ENCODE assay signal across 8 cellular contexts in genomic region chr14:76720382-76720813, GRCh38. TPM values are rescaled to one million over a fixed set of nuclear protein-coding genes. Genes with fewer than 3 reads are reported as not detected.
DNase-seq lines count a peak whose midpoint lies in the region; ATAC-seq, FAIRE-seq and TF ChIP-seq lines count a peak whose summit lies in the region.

No MANE protein-coding gene starts in this region.

- no peaks in the 10 kb centered on the region for H3K36me3 Mint-ChIP-seq in IgD-negative memory B cell

- H3K27me3 ChIP-seq in foreskin keratinocyte = peaks cover 30% of the 10 kb centered on the region

- H3K9me3 Mint-ChIP-seq in IgD-negative memory B cell = no peaks in the 10 kb centered on the region

- TF ChIP-seq CTCF in foreskin keratinocyte (conservative IDR thresholded peaks at IDR 0.05) (no peak), coronary artery (IDR thresholded peaks at IDR 0.05) (no peak)

- intact Hi-C loops in left colon (cut with DNase I, micrococcal nuclease) = no loop called here

- H3K27ac Mint-ChIP-seq in IgD-negative memory B cell = peak overlapping the region in 2 of 3 donors; percentile 53 to 59

- H3K27ac ChIP-seq in foreskin keratinocyte (no peak overlapping the region), coronary artery (peak overlapping the region in 1 of 2 donors; percentile 61)

- peak; percentile 91 for FAIRE-seq in GM19239 (lab: Jason Lieb, UNC)

- peaks cover 0 to 19% (median 2%) of the 10 kb centered on the region in 3 donors for H3K4me1 Mint-ChIP-seq in IgD-negative memory B cell

- ATAC-seq in left colon (peak; percentile 34), GM21381 (IDR thresholded peaks at IDR 0.05; ENCODE audit: unreplicated experiment) (no peak), foreskin keratinocyte (no peak)

- H3K4me3 ChIP-seq in coronary artery = no peak overlapping the region

- H3K27me3 Mint-ChIP-seq in IgD-negative memory B cell = peaks cover 21% of the 10 kb centered on the region

- H3K4me1 ChIP-seq in foreskin keratinocyte = no peaks in the 10 kb centered on the region

- DNase-seq in AML-193 (lab: John Stamatoyannopoulos, UW) (peak; percentile 42 to 49), GM19239 (ENCODE audit: insufficient read length, low spot score) (peak; percentile 54), amniotic epithelial cell (ENCODE audit: low read depth) (peak; percentile 62), left colon (peak; percentile 38 to 45), foreskin keratinocyte (no peak), coronary artery (ENCODE audit: low spot score) (no peak)

- H3K4me3 Mint-ChIP-seq in IgD-negative memory B cell = peak overlapping the region in 1 of 4 donors; percentile 54

RNA-seq across cellular contexts. Expression of gene VASH1, which starts 40.9 kb away (rescaled TPM):
- polyA plus RNA-seq in IgD-negative memory B cell (0.70 TPM), foreskin keratinocyte (0.18 and 0.39 TPM in 2 replicates)
- total RNA-seq in left colon (1 to 10 TPM; 1.6 to 5.6 TPM), foreskin keratinocyte (0.18 and 0.20 TPM in 2 replicates)

Comparison
In these comparisons a context has a peak if more than half of its experiments do, and no peak if none do; other contexts are left out.
1. DNase-seq: peak in AML-193 (2 of 2), GM19239 (single experiment), amniotic epithelial cell (single experiment) and left colon (2 of 2); none in foreskin keratinocyte (0 of 2) and coronary artery (single experiment).